ENCODE assay signal across 8 cellular contexts in the genomic region with DNA sequence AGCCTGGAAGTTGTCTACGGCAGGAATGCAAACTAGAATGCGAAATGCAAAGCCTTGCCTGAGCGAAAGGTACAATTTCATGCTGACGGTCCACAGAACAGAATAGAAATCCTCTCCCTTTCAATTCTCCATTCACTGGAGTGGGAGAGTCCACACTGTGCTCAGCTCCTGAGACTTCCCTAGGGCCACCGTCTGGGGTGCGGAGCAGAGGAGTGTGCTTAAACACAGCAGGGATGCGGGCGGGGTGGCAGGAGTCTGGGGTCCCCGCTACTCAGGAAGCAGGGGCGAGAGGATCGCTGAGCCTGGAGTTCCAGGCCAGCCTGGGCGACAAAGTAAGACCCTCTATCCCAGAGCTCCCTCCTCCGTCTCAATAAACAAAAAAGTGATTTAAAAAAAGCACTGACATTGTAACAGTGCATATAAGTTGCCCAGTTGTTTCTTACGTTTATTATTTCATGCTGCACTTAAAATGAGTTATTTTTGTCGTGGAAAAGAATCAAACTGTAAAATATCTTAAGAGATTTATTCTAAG. TPM values are rescaled to one million over a fixed set of nuclear protein-coding genes. Genes with fewer than 3 reads are reported as not detected.
DNase-seq lines count a peak whose midpoint lies in the region; ATAC-seq and TF ChIP-seq lines count a peak whose summit lies in the region.

No MANE protein-coding gene starts in this region.

- H3K36me3 ChIP-seq in cardiac muscle cell, result no peaks in the 10 kb centered on the region
- H3K36me3 ChIP-seq in prostate gland, result no peaks in the 10 kb centered on the region

- H3K27me3 ChIP-seq in cardiac muscle cell, result no peaks in the 10 kb centered on the region
- no peaks in the 10 kb centered on the region for H3K27me3 ChIP-seq in prostate gland (replicated peaks; ENCODE audit: insufficient read depth)

- no peaks in the 10 kb centered on the region for H3K27me3 Mint-ChIP-seq in activated T-cell treated with anti-CD3 and anti-CD28 coated beads, Interleukin-2, amount 50 U/mL, for 72 hours (ENCODE audit: low read depth)

- H3K4me1 ChIP-seq in cardiac muscle cell (ENCODE audit: low read depth), result no peaks in the 10 kb centered on the region
- H3K4me1 ChIP-seq in prostate gland (replicated peaks), result no peaks in the 10 kb centered on the region

- peaks cover 3 to 14% of the 10 kb centered on the region in 2 donors for H3K9me3 Mint-ChIP-seq in activated T-cell treated with anti-CD3 and anti-CD28 coated beads, Interleukin-2, amount 50 U/mL, for 72 hours

- WGBS in prostate gland, result 1% methylated on average over 15 of the region's 15 CpGs

- ATAC-seq in HG03064 (IDR thresholded peaks at IDR 0.05; ENCODE audit: low read depth, unreplicated experiment) (peak; percentile 18), GM21367 (IDR thresholded peaks at IDR 0.05; ENCODE audit: unreplicated experiment) (no peak)
- ATAC-seq in activated T-cell treated with anti-CD3 and anti-CD28 coated beads, Interleukin-2, amount 50 U/mL, for 72 hours (replicated peaks in 1 of 2), result peak; percentile 14 to 24

- H3K4me3 ChIP-seq in cardiac muscle cell (peak overlapping the region; percentile 62), prostate gland (peak overlapping the region; percentile 46 to 59)

- DNase-seq in activated gamma-delta T cell treated with Interleukin-2 at 50 U/mL for 16 hours (peak; percentile 6), activated gamma-delta T cell (lab: John Stamatoyannopoulos, UW) (no peak), cardiac muscle cell (ENCODE audit: low read depth in 1 of 2, low spot score in 1 of 2) (peak in 1 of 2 donors; percentile 52), prostate gland (ENCODE audit: low spot score) (peak; percentile 23), NCI-H226 (no peak)
- peak; percentile 16 to 21 for DNase-seq in activated T-cell treated with anti-CD3 and anti-CD28 coated beads, Interleukin-2, amount 50 U/mL, for 72 hours

- intact Hi-C loops in prostate gland (cut with DNase I), result loop anchor here (2.0 to 10.0 kb wide), 2 partner anchors 40 to 232 kb away; a partner anchor contains a TSS

- H3K9me3 ChIP-seq in cardiac muscle cell (ENCODE audit: low read depth), result no peaks in the 10 kb centered on the region
- no peaks in the 10 kb centered on the region for H3K9me3 ChIP-seq in prostate gland

- peaks cover 11% of the 10 kb centered on the region for H3K4me1 Mint-ChIP-seq in activated T-cell treated with anti-CD3 and anti-CD28 coated beads, Interleukin-2, amount 50 U/mL, for 72 hours (ENCODE audit: low read depth)

- H3K27ac ChIP-seq in cardiac muscle cell (peak overlapping the region; percentile 76), prostate gland (peak overlapping the region; percentile 72 to 74)

- TF ChIP-seq CTCF in cardiac muscle cell (IDR thresholded peaks at IDR 0.05; ENCODE audit: low read depth, low read length) (no peak), prostate gland (IDR thresholded peaks at IDR 0.05) (no peak)

- peaks cover 22 to 31% of the 10 kb centered on the region in 2 donors for H3K36me3 Mint-ChIP-seq in activated T-cell treated with anti-CD3 and anti-CD28 coated beads, Interleukin-2, amount 50 U/mL, for 72 hours (ENCODE audit: insufficient read depth in 2 of 2)

- TF ChIP-seq POLR2A in prostate gland (IDR thresholded peaks at IDR 0.05), result no peak

- H3K4me3 Mint-ChIP-seq in activated T-cell treated with anti-CD3 and anti-CD28 coated beads, Interleukin-2, amount 50 U/mL, for 72 hours, result peak overlapping the region; percentile 97

- peak overlapping the region; percentile 38 for H3K27ac Mint-ChIP-seq in activated T-cell treated with anti-CD3 and anti-CD28 coated beads, Interleukin-2, amount 50 U/mL, for 72 hours

RNA-seq across cellular contexts. Expression of a gene that starts 0.6 kb away (rescaled TPM):
- total RNA-seq in activated T-cell treated with anti-CD3 and anti-CD28 coated beads, Interleukin-2, amount 50 U/mL, for 72 hours, result 10 to 100 TPM; 12.0 to 16.2 TPM
- total RNA-seq in cardiac muscle cell (11.7 TPM in 2 replicates), prostate gland (10 to 100 TPM; 15.8 to 31.8 TPM)
- 7.0 and 8.6 TPM in 2 replicates for polyA plus RNA-seq in cardiac muscle cell

RNA-seq across cellular contexts. Expression of a gene that starts 40.1 kb away (rescaled TPM):
- total RNA-seq in activated T-cell treated with anti-CD3 and anti-CD28 coated beads, Interleukin-2, amount 50 U/mL, for 72 hours, result 1 to 10 TPM; 5.9 to 8.0 TPM
- 1.1 and 7.3 TPM in 2 replicates for total RNA-seq in cardiac muscle cell
- polyA plus RNA-seq in cardiac muscle cell, result 1.1 and 2.0 TPM in 2 replicates
- 10 to 100 TPM; 21.4 to 34.5 TPM for total RNA-seq in prostate gland

RNA-seq across cellular contexts. Expression of a gene that starts 50.4 kb away (rescaled TPM):
- not detected for total RNA-seq in activated T-cell treated with anti-CD3 and anti-CD28 coated beads, Interleukin-2, amount 50 U/mL, for 72 hours
- not detected in 2 replicates for total RNA-seq in cardiac muscle cell
- 0.57 TPM in 1 of 2 replicates, not detected in the other for polyA plus RNA-seq in cardiac muscle cell
- under 1 TPM in 1 of 2 donors, not detected in 1; 0.40 TPM for total RNA-seq in prostate gland

Comparison
In these comparisons a context has a peak if more than half of its experiments do, and no peak if none do; other contexts are left out.
1. DNase-seq: peak in activated gamma-delta T cell treated with Interleukin-2 at 50 U/mL for 16 hours (single experiment), activated T-cell treated with anti-CD3 and anti-CD28 coated beads, Interleukin-2, amount 50 U/mL, for 72 hours (2 of 2) and prostate gland (single experiment); none in activated gamma-delta T cell (single experiment) and NCI-H226 (single experiment).